16 cellular contexts compared by ENCODE assay signal in genomic region chr15:81224232-81224631, GRCh38.
"Had no signal": no experiment of that assay in that cellular context is flagged by ENCODE, and none has a peak within 500 bp of the region (broad histone marks: within the 10 kb centered on the region; RNA-seq: fewer than 3 reads in every experiment).

No MANE protein-coding gene starts in this region.

- H3K4me1 ChIP-seq: pancreas had no signal

- H3K9me3 ChIP-seq: mucosa of descending colon, pancreas, upper lobe of left lung had no signal

- H3K27me3 ChIP-seq: pancreas, upper lobe of left lung had no signal

- H3K36me3 ChIP-seq: pancreas had no signal

- FAIRE-seq: astrocyte, colon, islet of Langerhans, pancreas, small intestine had no signal

- H3K27ac ChIP-seq: pancreas had no signal

- H3K4me3 ChIP-seq: mucosa of descending colon, pancreas, upper lobe of left lung had no signal

- ATAC-seq: activated CD4-positive, alpha-beta T cell treated with anti-CD3 and anti-CD28 coated beads for 36 hours; activated CD8-positive, alpha-beta memory T cell treated with anti-CD3 and anti-CD28 coated beads, Interleukin-2, amount 10 ng/mL, durations not matched to agents 7 days and 5 days; naive thymus-derived CD8-positive, alpha-beta T cell had no signal

- DNase-seq: activated CD4-positive, alpha-beta memory T cell treated with anti-CD3 and anti-CD28 coated beads for 36 hours; activated CD4-positive, alpha-beta T cell treated with anti-CD3 and anti-CD28 coated beads for 36 hours; activated CD8-positive, alpha-beta memory T cell treated with anti-CD3 and anti-CD28 coated beads, Interleukin-2, amount 10 ng/mL, durations not matched to agents 7 days and 5 days; activated naive CD4-positive, alpha-beta T cell treated with anti-CD3 and anti-CD28 coated beads, Interleukin-2, amount 10 ng/mL, durations not matched to agents 7 days and 5 days; activated T-cell treated with anti-CD3 and anti-CD28 coated beads, Interleukin-2, amount 50 U/mL, for 1 hour; foreskin melanocyte; mucosa of descending colon; naive thymus-derived CD8-positive, alpha-beta T cell; small intestine; stimulated activated CD4-positive, alpha-beta T cell treated with anti-CD3 and anti-CD28 coated beads, Interleukin-4, amount 100 ng/mL, for 24 hours; stimulated activated naive CD4-positive, alpha-beta T cell; upper lobe of left lung had no signal
